Comparison of ENCODE assay signal across 8 cellular contexts in genomic region chr7:155456772-155457543, GRCh38. TPM values are rescaled to one million over a fixed set of nuclear protein-coding genes. Genes with fewer than 3 reads are reported as not detected.
DNase-seq lines count a peak whose midpoint lies in the region; ATAC-seq, FAIRE-seq and TF ChIP-seq lines count a peak whose summit lies in the region.

No MANE protein-coding gene starts in this region.

- H3K4me1 Mint-ChIP-seq in stimulated activated effector memory CD8-positive, alpha-beta T cell treated with anti-CD3 and anti-CD28 coated beads, Interleukin-12 subunit alpha, Interleukin-12 subunit beta, amount 100 ng/mL, for 72 hours: peaks cover 20% of the 10 kb centered on the region

- peaks cover 12% of the 10 kb centered on the region for H3K36me3 Mint-ChIP-seq in stimulated activated effector memory CD8-positive, alpha-beta T cell treated with anti-CD3 and anti-CD28 coated beads, Interleukin-12 subunit alpha, Interleukin-12 subunit beta, amount 100 ng/mL, for 72 hours

- intact Hi-C loops in dorsolateral prefrontal cortex (cut with DNase I): loop anchor here (5.0 kb wide), 2 partner anchors 80 to 160 kb away; partner anchors contain the start of gene INSIG1 (in 1 of the 2)

- H3K27ac ChIP-seq in AG04450 (ENCODE audit: low read depth, low read length) (no peak overlapping the region), dorsolateral prefrontal cortex (peak overlapping the region in 10 of 59 donors; percentile 10 to 97 (median 54)), lung (ENCODE audit: low read depth in 1 of 2, low read length in 1 of 2) (no peak overlapping the region)

- ATAC-seq in lung (ENCODE audit: insufficient read depth, low FRiP score): no peak
- ATAC-seq in stimulated activated effector memory CD8-positive, alpha-beta T cell treated with anti-CD3 and anti-CD28 coated beads, Interleukin-12 subunit alpha, Interleukin-12 subunit beta, amount 100 ng/mL, for 72 hours: no peak

- POLR2A ChIA-PET in AG04450 (lab: Yijun Ruan, JAX): no interaction called here

- H3K36me3 ChIP-seq in lung (ENCODE audit: control insufficient read depth in 2 of 2, insufficient read depth in 2 of 2, low read length in 2 of 2): no peaks in the 10 kb centered on the region

- H3K27me3 ChIP-seq in AG04450 (ENCODE audit: control insufficient read depth, insufficient read depth, low read length): peaks cover 76% of the 10 kb centered on the region
- H3K27me3 ChIP-seq in dorsolateral prefrontal cortex: peaks cover 21 to 96% (median 95%) of the 10 kb centered on the region in 45 donors
- peaks cover 29% of the 10 kb centered on the region for H3K27me3 ChIP-seq in lung (ENCODE audit: control insufficient read depth, insufficient read depth)

- H3K9me3 Mint-ChIP-seq in stimulated activated effector memory CD8-positive, alpha-beta T cell treated with anti-CD3 and anti-CD28 coated beads, Interleukin-12 subunit alpha, Interleukin-12 subunit beta, amount 100 ng/mL, for 72 hours: no peaks in the 10 kb centered on the region

- DNase-seq in AG04450 (ENCODE audit: low read depth, low spot score) (no peak), GM19239 (ENCODE audit: insufficient read length, low spot score) (peak; percentile 78), RPMI7951 (ENCODE audit: low read depth) (peak; percentile 78), dorsolateral prefrontal cortex (peak; percentile 67 to 95 (median 78)), lung (ENCODE audit: low spot score) (peak; percentile 40), amniotic stem cell (lab: John Stamatoyannopoulos, UW) (no peak), A172 (ENCODE audit: low spot score) (no peak)
- DNase-seq in stimulated activated effector memory CD8-positive, alpha-beta T cell treated with anti-CD3 and anti-CD28 coated beads, Interleukin-12 subunit alpha, Interleukin-12 subunit beta, amount 100 ng/mL, for 72 hours (ENCODE audit: low spot score in 2 of 2): no peak

- H3K27ac Mint-ChIP-seq in stimulated activated effector memory CD8-positive, alpha-beta T cell treated with anti-CD3 and anti-CD28 coated beads, Interleukin-12 subunit alpha, Interleukin-12 subunit beta, amount 100 ng/mL, for 72 hours: peak overlapping the region; percentile 50

- H3K9me3 ChIP-seq in AG04450 (ENCODE audit: control insufficient read depth, insufficient read depth, low read length): peaks cover 10% of the 10 kb centered on the region; the same call in 1 of the 2 replicates
- peaks cover 0 to 10% of the 10 kb centered on the region in 2 donors for H3K9me3 ChIP-seq in lung (ENCODE audit: control insufficient read depth in 2 of 2, insufficient read depth in 1 of 2, low read length in 1 of 2)

- H3K4me1 ChIP-seq in lung (ENCODE audit: control insufficient read depth in 2 of 2, insufficient read depth in 2 of 2, low read length in 2 of 2): peaks cover 3 to 24% of the 10 kb centered on the region in 2 donors

- TF ChIP-seq CTCF in AG04450 (IDR thresholded peaks at IDR 0.05; ENCODE audit: low read depth, low read length) (no peak), dorsolateral prefrontal cortex (IDR thresholded peaks at IDR 0.05 in 54 of 56, conservative IDR thresholded peaks at IDR 0.05 in 2 of 56; ENCODE audit: low read depth in 1 of 56, partially characterized antibody in 56 of 56) (no peak), lung (IDR thresholded peaks at IDR 0.05; ENCODE audit: control extremely low read depth, extremely low read depth) (no peak)

- 2 to 3% methylated on average over 49 to 67 of the region's 67 CpGs for WGBS in lung, 2 donors

- peak overlapping the region; percentile 48 for H3K4me3 ChIP-seq in AG04450 (ENCODE audit: low read depth, low read length)
- H3K4me3 ChIP-seq in dorsolateral prefrontal cortex: peak overlapping the region; percentile 23 to 76 (median 59)
- H3K4me3 ChIP-seq in lung: peak overlapping the region; percentile 19

- CTCF ChIA-PET in AG04450 (lab: Charles Lee): interaction anchor here (0.6 kb wide), 1 partner anchor 112 kb away, joined by 3 read pairs; no protein-coding TSS in a partner anchor

- FAIRE-seq in GM19239 (lab: Jason Lieb, UNC): no peak

- peak overlapping the region; percentile 65 for H3K4me3 Mint-ChIP-seq in stimulated activated effector memory CD8-positive, alpha-beta T cell treated with anti-CD3 and anti-CD28 coated beads, Interleukin-12 subunit alpha, Interleukin-12 subunit beta, amount 100 ng/mL, for 72 hours

RNA-seq across cellular contexts. Expression of gene EN2, which starts 1.0 kb away (rescaled TPM):
- polyA plus RNA-seq in AG04450 (2011; rRNA removed): not detected in 2 replicates
- not detected in 2 replicates for polyA minus RNA-seq in AG04450 (2011; rRNA and poly(A)+ RNA removed)
- total RNA-seq in RPMI7951 (2014; rRNA removed; shearing (Covaris generic)): not detected in 2 replicates
- under 1 TPM in 66 of 120 experiments, not detected in 54; 0.10 to 0.69 (median 0.25) TPM for total RNA-seq in dorsolateral prefrontal cortex
- under 1 TPM in 1 of 2 donors, not detected in 1; 0.06 TPM for total RNA-seq in lung
- under 1 TPM; 0.02 to 0.04 TPM for polyA plus RNA-seq in lung
- total RNA-seq in A172 (2014; rRNA removed; shearing (Covaris generic)): not detected in 2 replicates

Comparison
In these comparisons a context has a peak if more than half of its experiments do, and no peak if none do; other contexts are left out.
1. DNase-seq: peak in GM19239 (single experiment), RPMI7951 (single experiment), dorsolateral prefrontal cortex (10 of 10) and lung (single experiment); none in AG04450 (single experiment), stimulated activated effector memory CD8-positive, alpha-beta T cell treated with anti-CD3 and anti-CD28 coated beads, Interleukin-12 subunit alpha, Interleukin-12 subunit beta, amount 100 ng/mL, for 72 hours (0 of 2), amniotic stem cell (single experiment) and A172 (single experiment).
2. Peak in every context shown above with its lines, with median percentiles within 50 percentile points of each other: H3K4me3 ChIP-seq.